In the genomic region with DNA sequence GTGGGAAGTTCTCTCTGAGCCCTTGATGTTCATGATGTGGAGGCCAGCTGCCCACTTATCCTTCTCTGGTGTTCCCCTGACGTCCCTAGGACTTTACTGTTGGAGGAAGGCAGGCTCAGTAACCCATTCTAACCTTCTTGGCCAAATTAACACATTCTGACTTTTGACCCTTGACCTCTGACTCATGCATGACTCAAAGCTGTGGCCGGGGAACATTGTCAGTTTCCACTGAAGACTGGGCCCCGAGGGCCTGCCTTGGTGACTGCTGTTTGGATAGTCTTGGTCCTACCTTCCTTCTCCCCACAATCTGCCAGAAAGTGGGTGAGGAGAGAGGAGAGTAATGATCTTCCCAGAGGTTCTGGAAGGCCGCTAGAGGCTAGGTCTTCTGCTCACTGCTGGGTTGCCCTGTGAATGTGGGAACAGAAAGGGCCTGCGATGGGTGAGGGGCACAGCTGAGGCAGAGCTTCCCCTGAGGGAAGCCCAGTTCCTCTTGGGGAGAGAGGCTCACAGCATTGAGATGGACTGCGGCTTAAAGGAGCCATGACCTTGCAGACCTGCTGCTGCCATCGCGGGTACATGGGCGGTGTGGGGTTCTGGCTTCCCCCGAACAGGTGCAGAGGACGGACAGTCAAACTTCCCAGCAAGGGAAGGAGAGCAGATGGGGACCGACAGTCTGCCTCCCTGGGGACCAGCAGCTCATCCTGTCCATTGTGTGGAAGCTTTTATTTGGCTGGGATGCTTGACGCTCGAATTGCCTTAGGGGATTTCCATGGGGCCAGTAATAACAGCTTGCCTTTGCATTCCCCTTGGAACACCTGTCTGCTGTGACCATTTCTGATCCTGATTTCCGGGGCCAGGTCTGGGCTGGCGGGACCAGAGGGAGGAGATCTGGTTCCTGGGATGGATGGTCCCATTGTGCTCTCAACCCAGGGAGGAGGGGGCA, we compare ENCODE assay signal across 8 cellular contexts. TPM values are rescaled to one million over a fixed set of nuclear protein-coding genes. Genes with fewer than 3 reads are reported as not detected.
A peak's percentile ranks its signal among the peaks of the same experiment; 100 is the strongest.
DNase-seq lines count a peak whose midpoint lies in the region; ATAC-seq, FAIRE-seq and TF ChIP-seq lines count a peak whose summit lies in the region.

No MANE protein-coding gene starts in this region.

- peaks cover 21% of the 10 kb centered on the region for H3K9me3 Mint-ChIP-seq in glutamatergic neuron (ENCODE audit: unreplicated experiment)

- H3K27me3 Mint-ChIP-seq in glutamatergic neuron (ENCODE audit: unreplicated experiment): peaks cover 27% of the 10 kb centered on the region

- no peaks in the 10 kb centered on the region for H3K36me3 ChIP-seq in BLaER1

- H3K4me2 ChIP-seq in BLaER1: peak overlapping the region; percentile 59

- H3K4me3 ChIP-seq in BLaER1: 0 out of 2 replicates have a peak overlapping the region, but pooled peaks have one; percentile 1

- FAIRE-seq in RCC 7860 (lab: Jason Lieb, UNC): no peak

- H4K20me1 ChIP-seq in BLaER1: no peaks in the 10 kb centered on the region

- peak overlapping the region; percentile 72 for H3K4me3 Mint-ChIP-seq in glutamatergic neuron (ENCODE audit: unreplicated experiment)

- H3K9me3 ChIP-seq in BLaER1: no peaks in the 10 kb centered on the region

- peaks cover 15% of the 10 kb centered on the region for H3K4me1 ChIP-seq in BLaER1

- H3K27ac Mint-ChIP-seq in glutamatergic neuron (ENCODE audit: unreplicated experiment): peak overlapping the region; percentile 98

- peak; percentile 40 for DNase-seq in HPDE6-E6E7 (ENCODE audit: extremely low spot score)
- DNase-seq in RCC 7860 (ENCODE audit: low spot score): peak; percentile 39
- DNase-seq in glutamatergic neuron: peak; percentile 80
- DNase-seq in GM19240 (ENCODE audit: insufficient read length, low spot score): no peak

- H3K9ac ChIP-seq in BLaER1: no peak overlapping the region

- ATAC-seq in HG02938 (IDR thresholded peaks at IDR 0.05; ENCODE audit: unreplicated experiment) (no peak), GM18498 (IDR thresholded peaks at IDR 0.05; ENCODE audit: unreplicated experiment) (no peak), HG02759 (IDR thresholded peaks at IDR 0.05; ENCODE audit: unreplicated experiment) (no peak)

- peak overlapping the region; percentile 6; the same call in 1 of the 2 replicates for H3K27ac ChIP-seq in BLaER1

- no peaks in the 10 kb centered on the region for H3K27me3 ChIP-seq in BLaER1

- TF ChIP-seq CTCF in glutamatergic neuron (IDR thresholded peaks at IDR 0.05; ENCODE audit: partially characterized antibody, unreplicated experiment): no peak

- no peaks in the 10 kb centered on the region for H3K36me3 Mint-ChIP-seq in glutamatergic neuron (ENCODE audit: unreplicated experiment)

- H3K4me1 Mint-ChIP-seq in glutamatergic neuron (ENCODE audit: low read depth, unreplicated experiment): peaks cover 54% of the 10 kb centered on the region

RNA-seq across cellular contexts. Expression of gene ADAMTS14, which starts 43.8 kb away (rescaled TPM):
- total RNA-seq in glutamatergic neuron (ENCODE audit: unreplicated experiment): 29.8 TPM
